Comparison of ENCODE assay signal across 9 cellular contexts in the genomic region with DNA sequence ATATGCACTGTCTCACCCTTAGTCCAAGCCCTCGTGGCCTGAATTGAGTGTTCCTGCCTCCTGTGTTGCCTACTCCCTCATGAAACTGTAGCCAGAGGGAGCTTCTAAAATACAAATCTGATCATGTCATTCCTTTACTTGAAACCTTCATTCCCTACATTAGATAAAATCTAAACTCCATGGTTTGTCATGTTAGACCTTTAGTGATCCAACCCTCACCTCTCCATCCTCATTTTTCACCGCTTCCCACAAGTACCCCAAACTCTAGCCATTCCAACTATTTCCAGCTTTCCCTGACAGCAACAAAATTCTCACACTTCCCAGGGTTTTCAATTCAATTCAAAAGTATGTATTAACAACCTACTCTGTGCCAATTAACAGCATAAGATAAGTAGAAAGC. TPM values are rescaled to one million over a fixed set of nuclear protein-coding genes. Genes with fewer than 3 reads are reported as not detected.
"Had no signal": no experiment of that assay in that cellular context is flagged by ENCODE, and none has a peak within 500 bp of the region (broad histone marks: within the 10 kb centered on the region; RNA-seq: fewer than 3 reads in every experiment).

No MANE protein-coding gene starts in this region.

- H3K4me2 ChIP-seq: GM23338 had no signal

- H3K4me3 Mint-ChIP-seq: GM23338, HFFc6 had no signal

- H3K4me3 ChIP-seq: GM23338, HAP-1 had no signal

- ATAC-seq: GM23338, HCT116, HepG2 had no signal

- H3K9me3 ChIP-seq: HAP-1 had no signal

- H3K9me3 Mint-ChIP-seq: GM23338, HFFc6 had no signal

- DNase-seq: H7, HFFc6, KBM-7 had no signal

- H2AFZ ChIP-seq: GM23338 had no signal

- H3K36me3 ChIP-seq: HAP-1 had no signal

- H3K27ac Mint-ChIP-seq: GM23338, HFFc6 had no signal

- H3K27ac ChIP-seq: HL-60 had no signal

- H3K4me1 ChIP-seq: HAP-1 had no signal

RNA-seq across cellular contexts. Expression of gene CNTN2, which starts 18.3 kb away (rescaled TPM):
- total RNA-seq: H7, HepG2, HFFc6, HT1080 had no signal
- polyA plus RNA-seq: HepG2 had no signal
